ENCODE assay signal across 16 cellular contexts in genomic region chr11:104830508-104830907, GRCh38.
A peak's percentile ranks its signal among the peaks of the same experiment; 100 is the strongest.
DNase-seq lines count a peak whose midpoint lies in the region; ATAC-seq and TF ChIP-seq lines count a peak whose summit lies in the region.
"Had no signal": no experiment of that assay in that cellular context is flagged by ENCODE, and none has a peak within 500 bp of the region (broad histone marks: within the 10 kb centered on the region; RNA-seq: fewer than 3 reads in every experiment).

No MANE protein-coding gene starts in this region.

- no peak overlapping the region for H3K4me3 Mint-ChIP-seq in MCF 10A (ENCODE audit: unreplicated experiment)
- H3K4me3 Mint-ChIP-seq in CD14-positive monocyte, result no peak overlapping the region
- H3K4me3 Mint-ChIP-seq: CD4-positive, alpha-beta memory T cell had no signal

- no peak for TF ChIP-seq POLR2A in breast epithelium (IDR thresholded peaks at IDR 0.05)

- H3K36me3 Mint-ChIP-seq in MCF 10A (ENCODE audit: insufficient read depth, unreplicated experiment) (no peaks in the 10 kb centered on the region), CD14-positive monocyte (no peaks in the 10 kb centered on the region)
- H3K36me3 Mint-ChIP-seq: CD4-positive, alpha-beta memory T cell had no signal

- no peaks in the 10 kb centered on the region for H3K9me2 ChIP-seq in PC-3 (replicated peaks; ENCODE audit: low read length)

- H3K4me3 ChIP-seq in breast epithelium (no peak overlapping the region), PC-3 (ENCODE audit: low read length) (no peak overlapping the region)
- H3K4me3 ChIP-seq: HAP-1, K562 had no signal

- H3K27ac Mint-ChIP-seq in MCF 10A (ENCODE audit: low read depth, unreplicated experiment), result peak overlapping the region; percentile 23
- no peak overlapping the region for H3K27ac Mint-ChIP-seq in CD14-positive monocyte
- H3K27ac Mint-ChIP-seq: CD4-positive, alpha-beta memory T cell had no signal

- H3K79me2 ChIP-seq in PC-3 (ENCODE audit: low read length), result no peaks in the 10 kb centered on the region

- DNase-seq in MCF 10A (ENCODE audit: unreplicated experiment) (no peak), breast epithelium (ENCODE audit: low spot score in 2 of 2) (no peak), PC-3 (no peak), foreskin keratinocyte (no peak), KG1 (lab: John Stamatoyannopoulos, UW) (no peak), SHP77 treated with DMSO at 0.1 percent for 48 hours (lab: John Stamatoyannopoulos, UW) (no peak), CD14-positive monocyte (ENCODE audit: low spot score) (no peak)
- no peak for DNase-seq in activated CD4-positive, alpha-beta T cell treated with anti-CD3 and anti-CD28 coated beads for 1 hour
- DNase-seq: BE2C; C1 segment of cervical spinal cord; CD4-positive, alpha-beta memory T cell; DMS153; DMS79; GDM1 had no signal

- H3K9me3 ChIP-seq in breast epithelium, result no peaks in the 10 kb centered on the region
- no peaks in the 10 kb centered on the region for H3K9me3 ChIP-seq in PC-3 (ENCODE audit: low read length)
- H3K9me3 ChIP-seq: BE2C, HAP-1 had no signal

- H3K4me1 ChIP-seq in breast epithelium, result no peaks in the 10 kb centered on the region
- H3K4me1 ChIP-seq in PC-3 (ENCODE audit: insufficient read depth, low read length), result peaks cover 9% of the 10 kb centered on the region
- H3K4me1 ChIP-seq in foreskin keratinocyte, result no peaks in the 10 kb centered on the region
- H3K4me1 ChIP-seq: BE2C, HAP-1 had no signal

- H3K36me3 ChIP-seq in breast epithelium, result no peaks in the 10 kb centered on the region
- no peaks in the 10 kb centered on the region for H3K36me3 ChIP-seq in PC-3 (ENCODE audit: low read depth, low read length)
- H3K36me3 ChIP-seq: BE2C, HAP-1 had no signal

- no TSS peak for BruUV-seq in MCF 10A (replicated peaks; lab: Mats Ljungman, UMichigan)
- no TSS peak for BruUV-seq in PC-3 (replicated peaks; lab: Mats Ljungman, UMichigan)

- no peak overlapping the region for H2AFZ ChIP-seq in PC-3 (ENCODE audit: low read length)

- POLR2A ChIA-PET in MCF 10A (lab: Yijun Ruan, JAX) (interaction anchor here (0.6 to 1.0 kb wide), 2 partner anchors 31 to 847 kb away, joined by 3 to 5 read pairs; no protein-coding TSS in a partner anchor), PC-3 (lab: Charles Lee; ENCODE audit: unreplicated experiment) (no interaction called here)

- no peaks in the 10 kb centered on the region for H3F3A ChIP-seq in PC-3 (ENCODE audit: low read length, unreplicated experiment)

- no peak overlapping the region for H3K9ac ChIP-seq in PC-3 (ENCODE audit: low read length)

- H3K4me1 Mint-ChIP-seq in MCF 10A (ENCODE audit: insufficient read depth, unreplicated experiment), result peaks cover 8% of the 10 kb centered on the region
- H3K4me1 Mint-ChIP-seq in CD14-positive monocyte, result no peaks in the 10 kb centered on the region

- H3K27me3 ChIP-seq in breast epithelium, result no peaks in the 10 kb centered on the region
- no peaks in the 10 kb centered on the region for H3K27me3 ChIP-seq in PC-3 (ENCODE audit: low read length)
- no peaks in the 10 kb centered on the region for H3K27me3 ChIP-seq in foreskin keratinocyte
- H3K27me3 ChIP-seq: BE2C had no signal

- ATAC-seq in PC-3 (peak; percentile 28; the same call in 1 of the 2 replicates), foreskin keratinocyte (peak; percentile 7)
- ATAC-seq: K562 had no signal

- TF ChIP-seq CTCF in MCF 10A (IDR thresholded peaks at IDR 0.05; ENCODE audit: unreplicated experiment), result no peak
- TF ChIP-seq CTCF in breast epithelium (IDR thresholded peaks at IDR 0.05), result no peak
- no peak for TF ChIP-seq CTCF in PC-3 (conservative IDR thresholded peaks at IDR 0.05; ENCODE audit: low read depth, low read length)
- TF ChIP-seq CTCF in foreskin keratinocyte (conservative IDR thresholded peaks at IDR 0.05), result no peak
- TF ChIP-seq CTCF in CD14-positive monocyte (IDR thresholded peaks at IDR 0.05), result no peak

- H3K9me3 Mint-ChIP-seq in MCF 10A (ENCODE audit: unreplicated experiment) (no peaks in the 10 kb centered on the region), CD14-positive monocyte (peaks cover 0 to 7% (median 0%) of the 10 kb centered on the region in 7 donors)
- H3K9me3 Mint-ChIP-seq: CD4-positive, alpha-beta memory T cell had no signal

- no peaks in the 10 kb centered on the region for H3K27me3 Mint-ChIP-seq in MCF 10A (ENCODE audit: insufficient read depth, unreplicated experiment)
- H3K27me3 Mint-ChIP-seq in CD14-positive monocyte (ENCODE audit: low read depth in 3 of 3), result no peaks in the 10 kb centered on the region
- H3K27me3 Mint-ChIP-seq: CD4-positive, alpha-beta memory T cell had no signal

- peak overlapping the region; percentile 0; the same call in 1 of the 2 replicates for H3K4me2 ChIP-seq in PC-3 (ENCODE audit: low read length)

- intact Hi-C loops in MCF 10A (cut with micrococcal nuclease), result no loop called here
- intact Hi-C loops in breast epithelium (cut with DNase I; ENCODE audit: low total_unique reads), result no loop called here
- intact Hi-C loops in PC-3 (cut with micrococcal nuclease), result loop anchor here (1.0 to 10.0 kb wide), 3 partner anchors 163 to 1034 kb away; no protein-coding TSS in a partner anchor
- intact Hi-C loops in CD14-positive monocyte (cut with micrococcal nuclease), result no loop called here

- H3K27ac ChIP-seq in breast epithelium (no peak overlapping the region), PC-3 (ENCODE audit: low read length) (no peak overlapping the region), foreskin keratinocyte (no peak overlapping the region)

- CTCF ChIA-PET in MCF 10A (lab: Yijun Ruan, JAX) (interaction anchor here (0.6 kb wide), 1 partner anchor 702 kb away, joined by 3 read pairs; no protein-coding TSS in a partner anchor), PC-3 (lab: Charles Lee) (no interaction called here)

- H4K20me1 ChIP-seq in PC-3 (ENCODE audit: low read length), result no peaks in the 10 kb centered on the region
